In genomic region chr4:153127773-153128494, GRCh38 we compare ENCODE assay signal across 8 cellular contexts.
A peak's percentile ranks its signal among the peaks of the same experiment; 100 is the strongest.
DNase-seq lines count a peak whose midpoint lies in the region; ATAC-seq, FAIRE-seq and TF ChIP-seq lines count a peak whose summit lies in the region.

No MANE protein-coding gene starts in this region.

- no peaks in the 10 kb centered on the region for H3K36me3 ChIP-seq in effector memory CD4-positive, alpha-beta T cell (ENCODE audit: control insufficient read depth, insufficient read depth, low read length)
- H3K36me3 ChIP-seq in lung (ENCODE audit: control insufficient read depth in 2 of 2, insufficient read depth in 2 of 2, low read length in 2 of 2): no peaks in the 10 kb centered on the region

- no peaks in the 10 kb centered on the region for H3K9me3 ChIP-seq in effector memory CD4-positive, alpha-beta T cell (ENCODE audit: control insufficient read depth, low read length)
- H3K9me3 ChIP-seq in lung (ENCODE audit: control insufficient read depth in 2 of 2, insufficient read depth in 1 of 2, low read length in 1 of 2): no peaks in the 10 kb centered on the region

- peaks cover 10% of the 10 kb centered on the region for H3K9me3 Mint-ChIP-seq in activated CD8-positive, alpha-beta T cell treated with anti-CD3 and anti-CD28 coated beads, Interleukin-2, amount 10 ng/mL, durations not matched to agents 7 days and 5 days (ENCODE audit: insufficient read depth)

- WGBS in lung, 2 donors: 22 to 28% methylated on average over 18 of the region's 18 CpGs

- H3K27me3 ChIP-seq in effector memory CD4-positive, alpha-beta T cell (replicated peaks; ENCODE audit: control insufficient read depth, insufficient read depth, low read length, poor library complexity, severe bottlenecking): no peaks in the 10 kb centered on the region
- no peaks in the 10 kb centered on the region for H3K27me3 ChIP-seq in lung (ENCODE audit: control insufficient read depth, insufficient read depth)

- DNase-seq in HS-5 (ENCODE audit: low read depth) (peak; percentile 47), NCI-H82 (lab: John Stamatoyannopoulos, UW) (peak; percentile 85), lung (ENCODE audit: low spot score) (peak; percentile 86)
- peak; percentile 91 for DNase-seq in activated CD8-positive, alpha-beta T cell treated with anti-CD3 and anti-CD28 coated beads, Interleukin-2, amount 10 ng/mL, durations not matched to agents 7 days and 5 days
- DNase-seq in effector memory CD4-positive, alpha-beta T cell: peak; percentile 55 to 71 (median 60)
- peak; percentile 54 for DNase-seq in stimulated activated CD8-positive, alpha-beta memory T cell treated with anti-CD3 and anti-CD28 coated beads, Interleukin-12 subunit alpha, Interleukin-12 subunit beta, amount 100 ng/mL, for 4 hours (ENCODE audit: low read depth)

- H3K4me3 ChIP-seq in effector memory CD4-positive, alpha-beta T cell (ENCODE audit: insufficient read depth, low read depth, low read length, poor library complexity, severe bottlenecking): no peak overlapping the region
- H3K4me3 ChIP-seq in lung: no peak overlapping the region

- ATAC-seq in GM18870 (IDR thresholded peaks at IDR 0.05; ENCODE audit: unreplicated experiment): peak; percentile 76
- ATAC-seq in activated CD8-positive, alpha-beta T cell treated with anti-CD3 and anti-CD28 coated beads, Interleukin-2, amount 10 ng/mL, durations not matched to agents 7 days and 5 days: peak; percentile 88
- peak; percentile 86 for ATAC-seq in lung (ENCODE audit: insufficient read depth, low FRiP score)

- H3K27ac ChIP-seq in effector memory CD4-positive, alpha-beta T cell (ENCODE audit: insufficient read depth, low read length, poor library complexity, severe bottlenecking): no peak overlapping the region
- no peak overlapping the region for H3K27ac ChIP-seq in lung (ENCODE audit: low read depth in 1 of 2, low read length in 1 of 2)

- H3K4me1 ChIP-seq in effector memory CD4-positive, alpha-beta T cell (ENCODE audit: control insufficient read depth, insufficient read depth, low read length, poor library complexity, severe bottlenecking): no peaks in the 10 kb centered on the region
- no peaks in the 10 kb centered on the region for H3K4me1 ChIP-seq in lung (ENCODE audit: control insufficient read depth in 2 of 2, insufficient read depth in 2 of 2, low read length in 2 of 2)

- POLR2A ChIA-PET in activated CD8-positive, alpha-beta T cell treated with anti-CD3 and anti-CD28 coated beads, Interleukin-2, amount 10 ng/mL, durations not matched to agents 7 days and 5 days (lab: Charles Lee): interaction anchor here (1.0 to 1.1 kb wide), 2 partner anchors 44 to 53 kb away, joined by 3 to 4 read pairs; no protein-coding TSS in a partner anchor

- H3K36me3 Mint-ChIP-seq in activated CD8-positive, alpha-beta T cell treated with anti-CD3 and anti-CD28 coated beads, Interleukin-2, amount 10 ng/mL, durations not matched to agents 7 days and 5 days (ENCODE audit: low read depth): no peaks in the 10 kb centered on the region

- no peak overlapping the region for H3K4me3 Mint-ChIP-seq in activated CD8-positive, alpha-beta T cell treated with anti-CD3 and anti-CD28 coated beads, Interleukin-2, amount 10 ng/mL, durations not matched to agents 7 days and 5 days

- FAIRE-seq in A204.1 (lab: Jason Lieb, UNC): peak; percentile 94

- H3K27me3 Mint-ChIP-seq in activated CD8-positive, alpha-beta T cell treated with anti-CD3 and anti-CD28 coated beads, Interleukin-2, amount 10 ng/mL, durations not matched to agents 7 days and 5 days (ENCODE audit: low read depth): peaks cover 22% of the 10 kb centered on the region

- peak; percentile 81 for TF ChIP-seq CTCF in lung (IDR thresholded peaks at IDR 0.05; ENCODE audit: control extremely low read depth, extremely low read depth)

- CTCF ChIA-PET in activated CD8-positive, alpha-beta T cell treated with anti-CD3 and anti-CD28 coated beads, Interleukin-2, amount 10 ng/mL, durations not matched to agents 7 days and 5 days (lab: Charles Lee): interaction anchor here (0.6 to 8.0 kb wide), 39 partner anchors 9 to 626 kb away, joined by 3 to 323 read pairs (median 4); partner anchors contain the start of genes ARFIP1 and TIGD4

- H3K27ac Mint-ChIP-seq in activated CD8-positive, alpha-beta T cell treated with anti-CD3 and anti-CD28 coated beads, Interleukin-2, amount 10 ng/mL, durations not matched to agents 7 days and 5 days: no peak overlapping the region

- peaks cover 7% of the 10 kb centered on the region for H3K4me1 Mint-ChIP-seq in activated CD8-positive, alpha-beta T cell treated with anti-CD3 and anti-CD28 coated beads, Interleukin-2, amount 10 ng/mL, durations not matched to agents 7 days and 5 days (ENCODE audit: low read depth)
